14 cellular contexts compared by ENCODE assay signal in genomic region chr7:87833130-87833529, GRCh38. TPM values are rescaled to one million over a fixed set of nuclear protein-coding genes. Genes with fewer than 3 reads are reported as not detected.
DNase-seq lines count a peak whose midpoint lies in the region; ATAC-seq and TF ChIP-seq lines count a peak whose summit lies in the region.
"Had no signal": no experiment of that assay in that cellular context is flagged by ENCODE, and none has a peak within 500 bp of the region (broad histone marks: within the 10 kb centered on the region; RNA-seq: fewer than 3 reads in every experiment).

No MANE protein-coding gene starts in this region.

- no peaks in the 10 kb centered on the region for H3K9me3 ChIP-seq in CD8-positive, alpha-beta T cell (ENCODE audit: low read length)
- H3K9me3 ChIP-seq in PC-3 (ENCODE audit: low read length), result no peaks in the 10 kb centered on the region
- H3K9me3 ChIP-seq: BE2C had no signal

- no peak overlapping the region for H3K4me2 ChIP-seq in PC-3 (ENCODE audit: low read length)

- no peaks in the 10 kb centered on the region for H3K27me3 ChIP-seq in CD8-positive, alpha-beta T cell (ENCODE audit: insufficient read depth, low read length)
- H3K27me3 ChIP-seq in PC-3 (ENCODE audit: low read length), result no peaks in the 10 kb centered on the region
- H3K27me3 ChIP-seq: BE2C had no signal

- H3F3A ChIP-seq in PC-3 (ENCODE audit: low read length, unreplicated experiment), result no peaks in the 10 kb centered on the region

- H3K27ac ChIP-seq in CD8-positive, alpha-beta T cell (ENCODE audit: low read depth, low read length), result no peak overlapping the region
- no peak overlapping the region for H3K27ac ChIP-seq in PC-3 (ENCODE audit: low read length)

- no peak overlapping the region for H2AFZ ChIP-seq in PC-3 (ENCODE audit: low read length)

- H3K27ac Mint-ChIP-seq in CD8-positive, alpha-beta T cell, result peak overlapping the region; percentile 17
- no peak overlapping the region for H3K27ac Mint-ChIP-seq in activated CD4-positive, alpha-beta T cell treated with anti-CD3 and anti-CD28 coated beads, Interleukin-2, amount 10 ng/mL, durations not matched to agents 7 days and 5 days
- H3K27ac Mint-ChIP-seq: T-cell had no signal

- no peaks in the 10 kb centered on the region for H3K36me3 ChIP-seq in CD8-positive, alpha-beta T cell (ENCODE audit: insufficient read depth, low read length)
- peaks cover 7% of the 10 kb centered on the region; the same call in 1 of the 2 replicates for H3K36me3 ChIP-seq in PC-3 (ENCODE audit: low read depth, low read length)
- H3K36me3 ChIP-seq: BE2C had no signal

- no peak for DNase-seq in CD8-positive, alpha-beta T cell
- DNase-seq in ELR (ENCODE audit: low read depth) (peak; percentile 2), PC-3 (peak; percentile 23), left colon (no peak)
- no peak for DNase-seq in activated effector memory CD4-positive, alpha-beta T cell treated with Interleukin-2 at 50 U/mL for 16 hours
- DNase-seq in activated CD4-positive, alpha-beta T cell treated with anti-CD3 and anti-CD28 coated beads, Interleukin-2, amount 10 ng/mL, durations not matched to agents 7 days and 5 days, result no peak
- DNase-seq: BE2C; CD4-positive, alpha-beta memory T cell; GOT3; Kasumi-1; NCI-H2029 treated with DMSO at 0.1 percent for 48 hours; NCI-H345; T-cell had no signal

- H3K4me3 ChIP-seq in CD8-positive, alpha-beta T cell (ENCODE audit: low read depth, low read length), result no peak overlapping the region
- H3K4me3 ChIP-seq in PC-3 (ENCODE audit: low read length), result no peak overlapping the region

- H4K20me1 ChIP-seq in PC-3 (ENCODE audit: low read length), result no peaks in the 10 kb centered on the region

- intact Hi-C loops in CD8-positive, alpha-beta T cell (cut with DNase I, micrococcal nuclease), result no loop called here
- intact Hi-C loops in PC-3 (cut with micrococcal nuclease), result no loop called here
- intact Hi-C loops in left colon (cut with DNase I, micrococcal nuclease), result no loop called here

- no peaks in the 10 kb centered on the region for H3K9me2 ChIP-seq in PC-3 (replicated peaks; ENCODE audit: low read length)

- BruUV-seq in PC-3 (replicated peaks; lab: Mats Ljungman, UMichigan), result no TSS peak

- H3K9me3 Mint-ChIP-seq in CD8-positive, alpha-beta T cell, result peaks cover 3% of the 10 kb centered on the region
- peaks cover 4% of the 10 kb centered on the region for H3K9me3 Mint-ChIP-seq in activated CD4-positive, alpha-beta T cell treated with anti-CD3 and anti-CD28 coated beads, Interleukin-2, amount 10 ng/mL, durations not matched to agents 7 days and 5 days

- CTCF ChIA-PET in CD8-positive, alpha-beta T cell (lab: Charles Lee), result no interaction called here
- CTCF ChIA-PET in PC-3 (lab: Charles Lee), result no interaction called here
- CTCF ChIA-PET in activated CD4-positive, alpha-beta T cell treated with anti-CD3 and anti-CD28 coated beads, Interleukin-2, amount 10 ng/mL, durations not matched to agents 7 days and 5 days (lab: Charles Lee), result no interaction called here

- H3K4me1 ChIP-seq in CD8-positive, alpha-beta T cell (ENCODE audit: insufficient read depth, low read length), result no peaks in the 10 kb centered on the region
- no peaks in the 10 kb centered on the region for H3K4me1 ChIP-seq in PC-3 (ENCODE audit: insufficient read depth, low read length)
- H3K4me1 ChIP-seq: BE2C had no signal

- ATAC-seq in CD8-positive, alpha-beta T cell, result no peak
- ATAC-seq in PC-3 (no peak), left colon (peak; percentile 51), GM21367 (IDR thresholded peaks at IDR 0.05; ENCODE audit: unreplicated experiment) (no peak)
- ATAC-seq: T-cell had no signal

- H3K9ac ChIP-seq in PC-3 (ENCODE audit: low read length), result no peak overlapping the region

- peaks cover 23% of the 10 kb centered on the region for H3K36me3 Mint-ChIP-seq in CD8-positive, alpha-beta T cell
- peaks cover 25% of the 10 kb centered on the region for H3K36me3 Mint-ChIP-seq in activated CD4-positive, alpha-beta T cell treated with anti-CD3 and anti-CD28 coated beads, Interleukin-2, amount 10 ng/mL, durations not matched to agents 7 days and 5 days (ENCODE audit: low read depth)

- no peaks in the 10 kb centered on the region for H3K27me3 Mint-ChIP-seq in CD8-positive, alpha-beta T cell (ENCODE audit: low read depth)
- H3K27me3 Mint-ChIP-seq in activated CD4-positive, alpha-beta T cell treated with anti-CD3 and anti-CD28 coated beads, Interleukin-2, amount 10 ng/mL, durations not matched to agents 7 days and 5 days, result no peaks in the 10 kb centered on the region
- H3K27me3 Mint-ChIP-seq: CD4-positive, alpha-beta memory T cell; T-cell had no signal

- no peaks in the 10 kb centered on the region for H3K79me2 ChIP-seq in PC-3 (ENCODE audit: low read length)

- no peaks in the 10 kb centered on the region for H3K4me1 Mint-ChIP-seq in CD8-positive, alpha-beta T cell (ENCODE audit: low read depth)
- no peaks in the 10 kb centered on the region for H3K4me1 Mint-ChIP-seq in activated CD4-positive, alpha-beta T cell treated with anti-CD3 and anti-CD28 coated beads, Interleukin-2, amount 10 ng/mL, durations not matched to agents 7 days and 5 days
- H3K4me1 Mint-ChIP-seq: CD4-positive, alpha-beta memory T cell; T-cell had no signal

- TF ChIP-seq CTCF in CD8-positive, alpha-beta T cell (IDR thresholded peaks at IDR 0.05), result no peak
- TF ChIP-seq CTCF in PC-3 (conservative IDR thresholded peaks at IDR 0.05; ENCODE audit: low read depth, low read length), result no peak

- no peak overlapping the region for H3K4me3 Mint-ChIP-seq in CD8-positive, alpha-beta T cell
- H3K4me3 Mint-ChIP-seq in activated CD4-positive, alpha-beta T cell treated with anti-CD3 and anti-CD28 coated beads, Interleukin-2, amount 10 ng/mL, durations not matched to agents 7 days and 5 days, result no peak overlapping the region
- H3K4me3 Mint-ChIP-seq: CD4-positive, alpha-beta memory T cell; T-cell had no signal

- POLR2A ChIA-PET in CD8-positive, alpha-beta T cell (lab: Charles Lee), result no interaction called here
- POLR2A ChIA-PET in PC-3 (lab: Charles Lee; ENCODE audit: unreplicated experiment), result no interaction called here
- POLR2A ChIA-PET in activated CD4-positive, alpha-beta T cell treated with anti-CD3 and anti-CD28 coated beads, Interleukin-2, amount 10 ng/mL, durations not matched to agents 7 days and 5 days (lab: Charles Lee), result no interaction called here

RNA-seq across cellular contexts. Expression of gene SLC25A40, which starts 43.0 kb away (rescaled TPM):
- total RNA-seq in CD8-positive, alpha-beta T cell, result 1 to 10 TPM; 6.2 to 6.9 TPM
- total RNA-seq in PC-3 (2014; rRNA removed), result 4.5 and 5.2 TPM in 2 replicates
- 10 to 100 TPM; 33.8 to 34.2 TPM for total RNA-seq in left colon
- 10 to 100 TPM; 49.7 to 55.7 TPM for total RNA-seq in activated CD4-positive, alpha-beta T cell treated with anti-CD3 and anti-CD28 coated beads, Interleukin-2, amount 10 ng/mL, durations not matched to agents 7 days and 5 days

RNA-seq across cellular contexts. Expression of gene DBF4, which starts 43.2 kb away (rescaled TPM):
- 10 to 100 TPM; 75.6 to 81.6 TPM for total RNA-seq in CD8-positive, alpha-beta T cell
- total RNA-seq in PC-3 (2014; rRNA removed) (21.4 and 37.5 TPM in 2 replicates), left colon (10 to 100 TPM; 11.0 to 15.0 TPM)
- total RNA-seq in activated CD4-positive, alpha-beta T cell treated with anti-CD3 and anti-CD28 coated beads, Interleukin-2, amount 10 ng/mL, durations not matched to agents 7 days and 5 days, result 10 to 100 TPM; 68.8 to 75.7 TPM

Comparison
In these comparisons a context has a peak if more than half of its experiments do, and no peak if none do; other contexts are left out.
1. DNase-seq: peak in ELR (single experiment) and PC-3 (single experiment); none in CD8-positive, alpha-beta T cell (0 of 7), left colon (0 of 2), activated effector memory CD4-positive, alpha-beta T cell treated with Interleukin-2 at 50 U/mL for 16 hours (single experiment) and activated CD4-positive, alpha-beta T cell treated with anti-CD3 and anti-CD28 coated beads, Interleukin-2, amount 10 ng/mL, durations not matched to agents 7 days and 5 days (single experiment).